ENCODE assay signal across 8 cellular contexts in the genomic region with DNA sequence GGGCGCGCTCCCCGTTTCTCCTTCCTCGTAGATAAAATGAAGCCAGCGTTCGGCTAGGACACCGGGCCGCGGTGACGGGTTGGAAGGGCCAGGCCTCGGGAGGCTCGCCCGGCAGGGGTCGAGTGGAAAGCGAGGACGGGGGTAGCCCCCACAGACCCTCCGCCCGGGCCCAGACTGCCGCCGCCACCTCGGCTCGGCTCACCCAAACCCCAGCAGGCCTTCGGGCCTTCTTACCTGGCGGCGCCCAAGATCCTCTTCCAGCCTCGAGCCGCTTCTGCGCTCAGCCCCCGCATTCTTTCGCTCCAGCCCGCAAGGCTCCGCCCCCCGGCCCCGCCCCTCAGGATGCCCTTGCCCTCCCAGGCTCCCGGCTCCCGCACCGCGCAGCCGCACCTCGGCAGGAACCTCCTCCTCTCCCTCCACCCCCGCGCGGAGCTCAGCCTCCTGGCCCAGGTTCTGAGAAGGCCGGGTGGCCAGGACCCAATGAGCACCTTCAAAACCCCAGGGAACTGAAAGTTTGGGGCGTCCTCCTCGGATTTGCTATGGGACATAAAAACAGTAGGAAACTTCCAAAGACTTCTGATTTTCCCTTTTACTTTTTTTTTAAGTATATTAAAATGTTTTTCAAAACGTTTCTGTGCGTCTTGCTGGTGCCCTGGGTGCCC. TPM values are rescaled to one million over a fixed set of nuclear protein-coding genes. Genes with fewer than 3 reads are reported as not detected.
DNase-seq lines count a peak whose midpoint lies in the region; ATAC-seq lines count a peak whose summit lies in the region.

A gene with protein sequence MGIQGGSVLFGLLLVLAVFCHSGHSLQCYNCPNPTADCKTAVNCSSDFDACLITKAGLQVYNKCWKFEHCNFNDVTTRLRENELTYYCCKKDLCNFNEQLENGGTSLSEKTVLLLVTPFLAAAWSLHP (minus strand): TSS at position 276 of the 662 bp plus-strand sequence. CDS start 13,978 bp downstream, outside the sequence.

- H3K27ac ChIP-seq in KOPT-K1 (ENCODE audit: low read depth, low read length, poor library complexity, severe bottlenecking) = peak within 1 kb of the TSS; percentile 52

- H3K9me3 Mint-ChIP-seq in activated T-helper 17 cell treated with anti-CD3 and anti-CD28 coated beads, Interleukin-2, amount 50 U/mL, for 72 hours = no peaks in the 10 kb centered on the region
- H3K9me3 Mint-ChIP-seq in naive B cell = no peaks in the 10 kb centered on the region
- H3K9me3 Mint-ChIP-seq in stimulated activated memory B cell treated with anti-CD40 and anti-IgM and Interleukin-4, amounts not matched to agents 10 μg/mL and 1 μg/mL and 100 μg/mL, for 72 hours = no peaks in the 10 kb centered on the region

- H3K4me3 Mint-ChIP-seq in activated T-helper 17 cell treated with anti-CD3 and anti-CD28 coated beads, Interleukin-2, amount 50 U/mL, for 72 hours = peak within 1 kb of the TSS; percentile 94
- H3K4me3 Mint-ChIP-seq in naive B cell = peak within 1 kb of the TSS; percentile 87 to 96 (median 91)
- H3K4me3 Mint-ChIP-seq in stimulated activated memory B cell treated with anti-CD40 and anti-IgM and Interleukin-4, amounts not matched to agents 10 μg/mL and 1 μg/mL and 100 μg/mL, for 72 hours = peak within 1 kb of the TSS; percentile 86

- peak; percentile 59 for DNase-seq in DMS79 treated with DMSO at 0.1 percent for 48 hours (lab: John Stamatoyannopoulos, UW)
- DNase-seq in RPMI8226 = peak; percentile 89
- DNase-seq in fibroblast of gingiva (ENCODE audit: low read depth) = peak; percentile 92
- DNase-seq in naive B cell = peak; percentile 72

- ATAC-seq in GM21786 (IDR thresholded peaks at IDR 0.05; ENCODE audit: unreplicated experiment) (peak; percentile 56), naive B cell (ENCODE audit: low read depth in 2 of 2) (peak; percentile 69 to 74)
- ATAC-seq in activated T-helper 17 cell treated with anti-CD3 and anti-CD28 coated beads, Interleukin-2, amount 50 U/mL, for 72 hours (replicated peaks) = peak; percentile 62
- peak; percentile 82 for ATAC-seq in stimulated activated memory B cell treated with anti-CD40 and anti-IgM and Interleukin-4, amounts not matched to agents 10 μg/mL and 1 μg/mL and 100 μg/mL, for 72 hours

- peaks cover 37% of the 10 kb centered on the region for H3K36me3 Mint-ChIP-seq in activated T-helper 17 cell treated with anti-CD3 and anti-CD28 coated beads, Interleukin-2, amount 50 U/mL, for 72 hours (ENCODE audit: low read depth)
- no peaks in the 10 kb centered on the region for H3K36me3 Mint-ChIP-seq in naive B cell
- no peaks in the 10 kb centered on the region for H3K36me3 Mint-ChIP-seq in stimulated activated memory B cell treated with anti-CD40 and anti-IgM and Interleukin-4, amounts not matched to agents 10 μg/mL and 1 μg/mL and 100 μg/mL, for 72 hours

- H3K27ac Mint-ChIP-seq in activated T-helper 17 cell treated with anti-CD3 and anti-CD28 coated beads, Interleukin-2, amount 50 U/mL, for 72 hours = peak within 1 kb of the TSS; percentile 93
- peak within 1 kb of the TSS; percentile 5 to 94 (median 87) for H3K27ac Mint-ChIP-seq in naive B cell
- peak within 1 kb of the TSS; percentile 82 for H3K27ac Mint-ChIP-seq in stimulated activated memory B cell treated with anti-CD40 and anti-IgM and Interleukin-4, amounts not matched to agents 10 μg/mL and 1 μg/mL and 100 μg/mL, for 72 hours

- peaks cover 27% of the 10 kb centered on the region for H3K4me1 Mint-ChIP-seq in activated T-helper 17 cell treated with anti-CD3 and anti-CD28 coated beads, Interleukin-2, amount 50 U/mL, for 72 hours
- H3K4me1 Mint-ChIP-seq in naive B cell = peaks cover 28 to 44% (median 36%) of the 10 kb centered on the region in 3 donors
- H3K4me1 Mint-ChIP-seq in stimulated activated memory B cell treated with anti-CD40 and anti-IgM and Interleukin-4, amounts not matched to agents 10 μg/mL and 1 μg/mL and 100 μg/mL, for 72 hours = peaks cover 42% of the 10 kb centered on the region

- no peaks in the 10 kb centered on the region for H3K27me3 Mint-ChIP-seq in activated T-helper 17 cell treated with anti-CD3 and anti-CD28 coated beads, Interleukin-2, amount 50 U/mL, for 72 hours
- no peaks in the 10 kb centered on the region for H3K27me3 Mint-ChIP-seq in naive B cell
- no peaks in the 10 kb centered on the region for H3K27me3 Mint-ChIP-seq in stimulated activated memory B cell treated with anti-CD40 and anti-IgM and Interleukin-4, amounts not matched to agents 10 μg/mL and 1 μg/mL and 100 μg/mL, for 72 hours

- H3K9me3 ChIP-seq in KOPT-K1 (ENCODE audit: insufficient read depth, low read length, poor library complexity, severe bottlenecking) = no peaks in the 10 kb centered on the region

- H3K36me3 ChIP-seq in KOPT-K1 (ENCODE audit: insufficient read depth, low read length) = no peaks in the 10 kb centered on the region

RNA-seq across cellular contexts. Expression of the gene that starts here (rescaled TPM):
- total RNA-seq in activated T-helper 17 cell treated with anti-CD3 and anti-CD28 coated beads, Interleukin-2, amount 50 U/mL, for 72 hours = 100 to 1,000 TPM in 1 of 2 donors, 10 to 100 TPM in 1; 78.1 to 147 TPM
- polyA plus RNA-seq in naive B cell (ENCODE audit: low read depth in 6 of 6) = 10 to 100 TPM; 28.0 to 54.2 (median 39.9) TPM

Comparison
In these comparisons a context has a peak if more than half of its experiments do, and no peak if none do; other contexts are left out.
1. Peak in every context shown above with its lines: DNase-seq, ATAC-seq and H3K27ac ChIP-seq.